In genomic region chrX:49756692-49757091, GRCh38 we compare ENCODE assay signal across 23 cellular contexts.
"Had no signal": no experiment of that assay in that cellular context is flagged by ENCODE, and none has a peak within 500 bp of the region (broad histone marks: within the 10 kb centered on the region; RNA-seq: fewer than 3 reads in every experiment).

No MANE protein-coding gene starts in this region.

- H3K4me1 ChIP-seq: colonic mucosa, esophagus squamous epithelium, gastroesophageal sphincter, left lung, spleen, testis, tibial nerve, upper lobe of right lung had no signal

- DNase-seq: colonic mucosa; dermis blood vessel endothelial cell; esophagus squamous epithelium; foreskin fibroblast; immature natural killer cell; left lung; mesenchymal stem cell; naive B cell; posterior cingulate gyrus; spleen; stimulated activated CD4-positive, alpha-beta T cell treated with anti-CD3 and anti-CD28 coated beads, Interleukin-15, amount 100 ng/mL, for 24 hours; stimulated activated CD4-positive, alpha-beta T cell treated with anti-CD3 and anti-CD28 coated beads, Interleukin-1b, Interleukin-23, amount 100 ng/mL, for 48 hours; stimulated activated CD4-positive, alpha-beta T cell treated with anti-CD3 and anti-CD28 coated beads, Interleukin-4, amount 100 ng/mL, for 24 hours; stimulated activated naive CD8-positive, alpha-beta T cell treated with anti-CD3 and anti-CD28 coated beads, Interleukin-15, amount 100 ng/mL, for 72 hours; testis; upper lobe of right lung had no signal

- H3K27me3 Mint-ChIP-seq: stimulated activated memory B cell treated with anti-CD40 and anti-IgM and Interleukin-4, amounts not matched to agents 10 μg/mL and 1 μg/mL and 100 μg/mL, for 72 hours had no signal

- H3K36me3 ChIP-seq: colonic mucosa, esophagus squamous epithelium, gastroesophageal sphincter, left lung, neutrophil, spleen, tibial nerve, upper lobe of right lung had no signal

- H3K4me3 Mint-ChIP-seq: immature natural killer cell; naive B cell; stimulated activated memory B cell treated with anti-CD40 and anti-IgM and Interleukin-4, amounts not matched to agents 10 μg/mL and 1 μg/mL and 100 μg/mL, for 72 hours; stimulated activated naive CD8-positive, alpha-beta T cell treated with anti-CD3 and anti-CD28 coated beads, Interleukin-15, amount 100 ng/mL, for 72 hours had no signal

- H3K9me3 Mint-ChIP-seq: immature natural killer cell; naive B cell; stimulated activated memory B cell treated with anti-CD40 and anti-IgM and Interleukin-4, amounts not matched to agents 10 μg/mL and 1 μg/mL and 100 μg/mL, for 72 hours; stimulated activated naive CD8-positive, alpha-beta T cell treated with anti-CD3 and anti-CD28 coated beads, Interleukin-15, amount 100 ng/mL, for 72 hours had no signal

- H3K4me1 Mint-ChIP-seq: immature natural killer cell; stimulated activated naive CD8-positive, alpha-beta T cell treated with anti-CD3 and anti-CD28 coated beads, Interleukin-15, amount 100 ng/mL, for 72 hours had no signal

- ATAC-seq: gastroesophageal sphincter; left lung; sciatic nerve; stimulated activated memory B cell treated with anti-CD40 and anti-IgM and Interleukin-4, amounts not matched to agents 10 μg/mL and 1 μg/mL and 100 μg/mL, for 72 hours; stimulated activated naive CD8-positive, alpha-beta T cell treated with anti-CD3 and anti-CD28 coated beads, Interleukin-15, amount 100 ng/mL, for 72 hours; upper lobe of right lung had no signal

- FAIRE-seq: keratinocyte had no signal

- H3K9me3 ChIP-seq: colonic mucosa, esophagus squamous epithelium, gastroesophageal sphincter, left lung, neutrophil, spleen, testis, tibial nerve, upper lobe of right lung had no signal

- H3K27ac Mint-ChIP-seq: immature natural killer cell; stimulated activated memory B cell treated with anti-CD40 and anti-IgM and Interleukin-4, amounts not matched to agents 10 μg/mL and 1 μg/mL and 100 μg/mL, for 72 hours; stimulated activated naive CD8-positive, alpha-beta T cell treated with anti-CD3 and anti-CD28 coated beads, Interleukin-15, amount 100 ng/mL, for 72 hours had no signal

- H3K27me3 ChIP-seq: gastroesophageal sphincter, left lung, testis, upper lobe of right lung had no signal

- H3K4me3 ChIP-seq: colonic mucosa, esophagus squamous epithelium, gastroesophageal sphincter, left lung, lung, spleen, testis, tibial nerve, upper lobe of right lung had no signal

- H3K36me3 Mint-ChIP-seq: immature natural killer cell; naive B cell; stimulated activated memory B cell treated with anti-CD40 and anti-IgM and Interleukin-4, amounts not matched to agents 10 μg/mL and 1 μg/mL and 100 μg/mL, for 72 hours had no signal

- H3K27ac ChIP-seq: colonic mucosa, esophagus squamous epithelium, gastroesophageal sphincter, left lung, neutrophil, spleen, testis, tibial nerve, upper lobe of right lung had no signal
